ENCODE assay signal across 8 cellular contexts in the genomic region with DNA sequence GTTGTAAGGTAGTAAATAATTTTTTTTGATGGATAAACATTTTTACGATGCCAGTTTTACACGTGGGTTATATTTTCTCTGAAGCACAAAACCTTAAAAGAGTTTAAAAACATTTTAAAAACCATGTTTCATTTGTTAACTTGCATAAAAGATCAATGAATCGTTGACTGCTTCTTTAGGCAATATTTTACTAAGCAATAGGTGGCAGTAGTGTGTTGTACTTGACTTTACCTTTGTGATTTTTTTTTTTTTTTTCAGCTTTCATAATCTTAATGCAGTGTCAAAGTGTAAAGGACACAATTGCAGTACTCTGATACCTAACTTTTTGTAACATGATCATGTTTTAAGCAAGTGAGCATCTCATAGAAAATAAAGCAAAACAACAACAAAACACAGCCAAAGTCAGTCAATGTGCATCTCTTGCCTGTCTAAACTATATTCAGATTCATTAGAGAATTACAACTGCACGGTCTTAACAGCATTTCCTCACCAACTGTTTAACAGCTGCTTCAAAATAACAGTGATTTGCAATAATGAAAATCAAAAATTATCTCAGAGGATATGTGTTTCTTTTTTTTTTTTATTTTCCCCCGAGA. TPM values are rescaled to one million over a fixed set of nuclear protein-coding genes. Genes with fewer than 3 reads are reported as not detected.
DNase-seq lines count a peak whose midpoint lies in the region; ATAC-seq and TF ChIP-seq lines count a peak whose summit lies in the region.

No MANE protein-coding gene starts in this region.

- H3K4me1 ChIP-seq in right atrium auricular region = no peaks in the 10 kb centered on the region

- H3K27me3 ChIP-seq in right atrium auricular region = no peaks in the 10 kb centered on the region

- H3K9me3 Mint-ChIP-seq in T-helper 2 cell treated with Interferon-gamma antibody and Interleukin-4, amounts not matched to agents 5 μg/mL and 100 μg/mL, for 36 hours = no peaks in the 10 kb centered on the region

- H3K4me1 Mint-ChIP-seq in T-helper 2 cell treated with Interferon-gamma antibody and Interleukin-4, amounts not matched to agents 5 μg/mL and 100 μg/mL, for 36 hours (ENCODE audit: low read depth) = no peaks in the 10 kb centered on the region

- H3K27ac ChIP-seq in right atrium auricular region = no peak overlapping the region

- H3K27me3 Mint-ChIP-seq in T-helper 2 cell treated with Interferon-gamma antibody and Interleukin-4, amounts not matched to agents 5 μg/mL and 100 μg/mL, for 36 hours (ENCODE audit: low read depth) = no peaks in the 10 kb centered on the region

- no peaks in the 10 kb centered on the region for H3K36me3 ChIP-seq in right atrium auricular region

- no peak overlapping the region for H3K27ac Mint-ChIP-seq in T-helper 2 cell treated with Interferon-gamma antibody and Interleukin-4, amounts not matched to agents 5 μg/mL and 100 μg/mL, for 36 hours

- TF ChIP-seq CTCF in right atrium auricular region (IDR thresholded peaks at IDR 0.05) = peak; percentile 38 to 64

- H3K9me3 ChIP-seq in right atrium auricular region = peaks cover 0 to 15% of the 10 kb centered on the region in 2 donors

- no peak overlapping the region for H3K4me3 ChIP-seq in right atrium auricular region

- ATAC-seq in SK-N-SH treated with all-trans-retinoic acid at 6 μM for 48 hours (peak; percentile 58; the same call in 2 of the 3 replicates), HG03571 (IDR thresholded peaks at IDR 0.05; ENCODE audit: unreplicated experiment) (no peak)

- peak; percentile 14 for DNase-seq in NOMO-1 treated with DMSO at 0.1 percent for 48 hours (lab: John Stamatoyannopoulos, UW; ENCODE audit: unreplicated experiment)
- no peak for DNase-seq in NOMO-1 treated with dmso at 0.1 percent for 144 hours (lab: John Stamatoyannopoulos, UW; ENCODE audit: unreplicated experiment)
- DNase-seq in KG1 (lab: John Stamatoyannopoulos, UW) = peak; percentile 5
- no peak for DNase-seq in right atrium auricular region (ENCODE audit: low spot score)
- DNase-seq in T-helper 2 cell treated with Interferon-gamma antibody and Interleukin-4, amounts not matched to agents 5 μg/mL and 100 μg/mL, for 36 hours (ENCODE audit: low spot score) = no peak
- no peak for DNase-seq in NCI-H128 (lab: John Stamatoyannopoulos, UW; ENCODE audit: unreplicated experiment)

- H3K4me3 Mint-ChIP-seq in T-helper 2 cell treated with Interferon-gamma antibody and Interleukin-4, amounts not matched to agents 5 μg/mL and 100 μg/mL, for 36 hours = no peak overlapping the region

- H3K36me3 Mint-ChIP-seq in T-helper 2 cell treated with Interferon-gamma antibody and Interleukin-4, amounts not matched to agents 5 μg/mL and 100 μg/mL, for 36 hours (ENCODE audit: low read depth) = peaks cover 3% of the 10 kb centered on the region

TF ChIP-seq in SK-N-SH treated with all-trans-retinoic acid at 6 μM for 48 hours, 23 proteins besides CTCF, POLR2A, EP300 and RAD21:
- TF ChIP-seq ZFP30 (CRISPR knock-in tag; IDR thresholded peaks at IDR 0.05) = no peak
- no peak for TF ChIP-seq CREB5 (CRISPR knock-in tag; IDR thresholded peaks at IDR 0.05; ENCODE audit: low read depth)
- TF ChIP-seq SNAI2 (CRISPR knock-in tag; IDR thresholded peaks at IDR 0.05) = no peak
- no peak for TF ChIP-seq POU6F1 (CRISPR knock-in tag; IDR thresholded peaks at IDR 0.05; ENCODE audit: borderline replicate concordance, low read depth)
- no peak for TF ChIP-seq ZNF8 (CRISPR knock-in tag; IDR thresholded peaks at IDR 0.05)
- TF ChIP-seq TSHZ2 (CRISPR knock-in tag; IDR thresholded peaks at IDR 0.05) = no peak
- TF ChIP-seq ZFP3 (CRISPR knock-in tag; IDR thresholded peaks at IDR 0.05) = no peak
- TF ChIP-seq OSR1 (CRISPR knock-in tag; IDR thresholded peaks at IDR 0.05) = no peak
- no peak for TF ChIP-seq CSDC2 (CRISPR knock-in tag; IDR thresholded peaks at IDR 0.05)
- TF ChIP-seq PPARA (CRISPR knock-in tag; IDR thresholded peaks at IDR 0.05; ENCODE audit: borderline replicate concordance) = no peak
- TF ChIP-seq ESRRG (CRISPR knock-in tag; IDR thresholded peaks at IDR 0.05) = no peak
- no peak for TF ChIP-seq ZNF565 (CRISPR knock-in tag; conservative IDR thresholded peaks at IDR 0.05; ENCODE audit: low read depth)
- TF ChIP-seq GLIS3 (CRISPR knock-in tag; IDR thresholded peaks at IDR 0.05) = no peak
- no peak for TF ChIP-seq TCF4 (CRISPR knock-in tag; IDR thresholded peaks at IDR 0.05; ENCODE audit: borderline replicate concordance)
- no peak for TF ChIP-seq BACH2 (CRISPR knock-in tag; IDR thresholded peaks at IDR 0.05; ENCODE audit: borderline replicate concordance)
- no peak for TF ChIP-seq TOX (CRISPR knock-in tag; IDR thresholded peaks at IDR 0.05; ENCODE audit: borderline replicate concordance)
- no peak for TF ChIP-seq ISL1 (CRISPR knock-in tag; IDR thresholded peaks at IDR 0.05)
- TF ChIP-seq, protein P1, sequence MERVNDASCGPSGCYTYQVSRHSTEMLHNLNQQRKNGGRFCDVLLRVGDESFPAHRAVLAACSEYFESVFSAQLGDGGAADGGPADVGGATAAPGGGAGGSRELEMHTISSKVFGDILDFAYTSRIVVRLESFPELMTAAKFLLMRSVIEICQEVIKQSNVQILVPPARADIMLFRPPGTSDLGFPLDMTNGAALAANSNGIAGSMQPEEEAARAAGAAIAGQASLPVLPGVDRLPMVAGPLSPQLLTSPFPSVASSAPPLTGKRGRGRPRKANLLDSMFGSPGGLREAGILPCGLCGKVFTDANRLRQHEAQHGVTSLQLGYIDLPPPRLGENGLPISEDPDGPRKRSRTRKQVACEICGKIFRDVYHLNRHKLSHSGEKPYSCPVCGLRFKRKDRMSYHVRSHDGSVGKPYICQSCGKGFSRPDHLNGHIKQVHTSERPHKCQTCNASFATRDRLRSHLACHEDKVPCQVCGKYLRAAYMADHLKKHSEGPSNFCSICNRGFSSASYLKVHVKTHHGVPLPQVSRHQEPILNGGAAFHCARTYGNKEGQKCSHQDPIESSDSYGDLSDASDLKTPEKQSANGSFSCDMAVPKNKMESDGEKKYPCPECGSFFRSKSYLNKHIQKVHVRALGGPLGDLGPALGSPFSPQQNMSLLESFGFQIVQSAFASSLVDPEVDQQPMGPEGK (CRISPR knock-in tag; IDR thresholded peaks at IDR 0.05; ENCODE audit: borderline replicate concordance) = no peak
TF ChIP-seq in SK-N-SH treated with all-trans-retinoic acid at 6 μM for 48 hours: peak in this region for 0.

RNA-seq across cellular contexts. Expression of gene DNAJC24, which starts 27.7 kb away (rescaled TPM):
- 1 to 10 TPM; 9.9 to 10.0 TPM for total RNA-seq in right atrium auricular region

RNA-seq across cellular contexts. Expression of gene DCDC1, which starts 27.8 kb away (rescaled TPM):
- under 1 TPM; 0.15 to 0.24 TPM for total RNA-seq in right atrium auricular region

Comparison
In these comparisons a context has a peak if more than half of its experiments do, and no peak if none do; other contexts are left out.
1. DNase-seq: peak in NOMO-1 treated with DMSO at 0.1 percent for 48 hours (single experiment) and KG1 (single experiment); none in NOMO-1 treated with dmso at 0.1 percent for 144 hours (single experiment), right atrium auricular region (single experiment), T-helper 2 cell treated with Interferon-gamma antibody and Interleukin-4, amounts not matched to agents 5 μg/mL and 100 μg/mL, for 36 hours (single experiment) and NCI-H128 (single experiment).